9 cellular contexts compared by ENCODE assay signal in the genomic region with DNA sequence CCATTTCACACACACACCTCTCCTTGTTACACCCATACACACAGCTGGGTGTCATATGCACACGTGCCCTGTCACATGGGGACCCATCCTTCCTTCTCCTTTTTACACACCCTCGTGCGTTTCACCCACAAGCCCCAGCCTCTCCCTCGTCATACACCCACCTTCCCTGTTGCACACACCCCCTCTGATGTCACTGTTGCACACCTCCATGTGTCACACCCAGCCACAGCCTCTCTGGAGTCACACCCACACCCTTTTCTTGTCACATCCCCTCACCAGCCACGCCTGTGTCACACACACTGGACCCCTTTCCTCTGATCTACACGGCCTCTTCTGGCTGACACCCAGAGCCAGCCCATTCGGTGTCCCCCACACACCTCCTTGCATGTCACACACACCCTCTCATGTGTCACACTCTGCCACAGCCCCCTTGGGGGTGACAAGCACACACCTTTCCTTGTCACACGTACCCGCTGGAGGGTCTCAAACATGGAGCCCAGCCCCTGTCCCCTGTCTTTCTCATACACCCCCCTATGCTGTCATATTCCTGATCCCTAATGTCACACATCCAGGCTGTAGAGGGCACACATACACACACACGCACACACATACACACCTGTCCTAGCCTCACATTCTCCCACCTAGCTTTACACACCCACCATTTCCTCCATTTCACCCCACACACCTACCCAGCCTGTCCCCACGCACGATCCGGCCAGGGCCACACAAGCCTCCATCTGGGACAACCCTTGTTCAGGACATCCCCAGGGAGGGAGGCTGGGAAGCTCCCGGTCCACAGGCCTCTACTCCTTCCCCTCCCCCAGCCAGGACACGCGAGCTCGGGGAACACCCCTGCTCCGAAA. TPM values are rescaled to one million over a fixed set of nuclear protein-coding genes. Genes with fewer than 3 reads are reported as not detected.
DNase-seq lines count a peak whose midpoint lies in the region; ATAC-seq lines count a peak whose summit lies in the region.
"Had no signal": no experiment of that assay in that cellular context is flagged by ENCODE, and none has a peak within 500 bp of the region (broad histone marks: within the 10 kb centered on the region; RNA-seq: fewer than 3 reads in every experiment).

No MANE protein-coding gene starts in this region.

- H3K27ac Mint-ChIP-seq in activated naive CD8-positive, alpha-beta T cell treated with anti-CD3 and anti-CD28 coated beads for 36 hours: no peak overlapping the region

- no peak overlapping the region for H3K4me3 Mint-ChIP-seq in activated naive CD8-positive, alpha-beta T cell treated with anti-CD3 and anti-CD28 coated beads for 36 hours

- H3K36me3 Mint-ChIP-seq in activated naive CD8-positive, alpha-beta T cell treated with anti-CD3 and anti-CD28 coated beads for 36 hours: no peaks in the 10 kb centered on the region

- H3K4me1 Mint-ChIP-seq in activated naive CD8-positive, alpha-beta T cell treated with anti-CD3 and anti-CD28 coated beads for 36 hours: peaks cover 11% of the 10 kb centered on the region

- peaks cover 75% of the 10 kb centered on the region for H3K27me3 Mint-ChIP-seq in activated naive CD8-positive, alpha-beta T cell treated with anti-CD3 and anti-CD28 coated beads for 36 hours

- no peaks in the 10 kb centered on the region for H3K9me3 Mint-ChIP-seq in activated naive CD8-positive, alpha-beta T cell treated with anti-CD3 and anti-CD28 coated beads for 36 hours

- DNase-seq in NCI-H2171 treated with DMSO at 0.1 percent for 48 hours (lab: John Stamatoyannopoulos, UW): peak; percentile 9
- no peak for DNase-seq in NCI-H2171 (lab: John Stamatoyannopoulos, UW)
- DNase-seq in activated naive CD8-positive, alpha-beta T cell treated with anti-CD3 and anti-CD28 coated beads for 36 hours: peak; percentile 16
- peak; percentile 18 for DNase-seq in left kidney (ENCODE audit: low read depth, low spot score)
- DNase-seq in superior temporal gyrus (ENCODE audit: extremely low spot score): peak; percentile 32
- no peak for DNase-seq in T1000 (lab: John Stamatoyannopoulos, UW)
- DNase-seq: kidney glomerular epithelial cell had no signal

- ATAC-seq in HG03135 (IDR thresholded peaks at IDR 0.05; ENCODE audit: unreplicated experiment): no peak
- no peak for ATAC-seq in HG03460 (IDR thresholded peaks at IDR 0.05; ENCODE audit: unreplicated experiment)

RNA-seq across cellular contexts. Expression of a gene that starts 1.4 kb away (rescaled TPM):
- not detected for total RNA-seq in activated naive CD8-positive, alpha-beta T cell treated with anti-CD3 and anti-CD28 coated beads for 36 hours

RNA-seq across cellular contexts. Expression of a gene that starts 23.0 kb away (rescaled TPM):
- 10 to 100 TPM; 17.8 to 18.4 TPM for total RNA-seq in activated naive CD8-positive, alpha-beta T cell treated with anti-CD3 and anti-CD28 coated beads for 36 hours

RNA-seq across cellular contexts. Expression of a gene that starts 50.5 kb away (rescaled TPM):
- total RNA-seq in activated naive CD8-positive, alpha-beta T cell treated with anti-CD3 and anti-CD28 coated beads for 36 hours: not detected

RNA-seq across cellular contexts. Expression of a gene that starts 57.7 kb away (rescaled TPM):
- not detected for total RNA-seq in activated naive CD8-positive, alpha-beta T cell treated with anti-CD3 and anti-CD28 coated beads for 36 hours

Comparison
In these comparisons a context has a peak if more than half of its experiments do, and no peak if none do; other contexts are left out.
1. DNase-seq: peak in NCI-H2171 treated with DMSO at 0.1 percent for 48 hours (single experiment), activated naive CD8-positive, alpha-beta T cell treated with anti-CD3 and anti-CD28 coated beads for 36 hours (single experiment), left kidney (single experiment) and superior temporal gyrus (single experiment); none in NCI-H2171 (single experiment) and T1000 (single experiment).